ENCODE assay signal across 29 cellular contexts in the genomic region with DNA sequence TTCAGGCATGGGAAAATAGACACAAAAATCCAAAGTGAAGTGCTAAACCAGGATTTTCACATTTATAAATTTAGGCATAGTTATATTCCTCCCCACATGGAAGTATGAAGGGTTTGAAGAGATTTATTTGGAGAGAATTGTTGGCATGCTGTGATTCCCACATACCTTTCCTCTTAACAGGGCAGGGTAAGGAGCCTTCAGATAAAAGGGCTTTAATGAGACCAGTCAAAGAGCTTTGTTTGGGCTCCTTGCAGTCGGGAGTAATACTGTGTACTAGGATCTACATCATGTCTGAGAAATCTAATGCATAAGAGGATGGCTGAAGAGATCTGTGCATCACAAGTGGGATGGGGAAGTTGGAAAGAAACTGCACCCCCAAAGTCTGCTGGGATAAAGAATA.
"Had no signal": no experiment of that assay in that cellular context is flagged by ENCODE, and none has a peak within 500 bp of the region (broad histone marks: within the 10 kb centered on the region; RNA-seq: fewer than 3 reads in every experiment).

No MANE protein-coding gene starts in this region.

- ATAC-seq: heart left ventricle; left colon; left lung; lower lobe of right lung; natural killer cell; pancreas; right lobe of liver; stimulated activated effector memory CD8-positive, alpha-beta T cell treated with anti-CD3 and anti-CD28 coated beads, Interleukin-12 subunit alpha, Interleukin-12 subunit beta, amount 100 ng/mL, for 72 hours; upper lobe of right lung had no signal

- DNase-seq: heart left ventricle; hypothalamus; immature natural killer cell; kidney; left colon; left lung; lower lobe of right lung; mammary epithelial cell; mesenchymal stem cell; naive B cell; natural killer cell; nephron progenitor cell; nucleus accumbens; pancreas; posterior cingulate gyrus; right lobe of liver; stimulated activated CD4-positive, alpha-beta T cell treated with anti-CD3 and anti-CD28 coated beads, Interleukin-12 subunit alpha, Interleukin-12 subunit beta, amount 100 ng/mL, for 4 hours; stimulated activated CD4-positive, alpha-beta T cell treated with anti-CD3 and anti-CD28 coated beads, Interleukin-15, amount 100 ng/mL, for 24 hours; stimulated activated CD4-positive, alpha-beta T cell treated with anti-CD3 and anti-CD28 coated beads, Interleukin-2, amount 100 ng/mL, for 24 hours; stimulated activated CD4-positive, alpha-beta T cell treated with anti-CD3 and anti-CD28 coated beads, Interleukin-4, amount 100 ng/mL, for 1 hour; stimulated activated naive CD4-positive, alpha-beta T cell; tibial artery; trophoblast cell; upper lobe of right lung had no signal

- H3K4me3 ChIP-seq: heart left ventricle, left lung, lower lobe of right lung, pancreas, prostate gland, right atrium auricular region, right lobe of liver, suprapubic skin, thoracic aorta, tibial artery, upper lobe of right lung had no signal
